Comparison of ENCODE assay signal across 20 cellular contexts in genomic region chr11:125274309-125274708, GRCh38.
A peak's percentile ranks its signal among the peaks of the same experiment; 100 is the strongest.
DNase-seq lines count a peak whose midpoint lies in the region; ATAC-seq, FAIRE-seq and TF ChIP-seq lines count a peak whose summit lies in the region.
"Had no signal": no experiment of that assay in that cellular context is flagged by ENCODE, and none has a peak within 500 bp of the region (broad histone marks: within the 10 kb centered on the region; RNA-seq: fewer than 3 reads in every experiment).

No MANE protein-coding gene starts in this region.

- H4K20me1 ChIP-seq in K562 (replicated peaks; ENCODE audit: control insufficient read depth, insufficient read depth, low read length), result no peaks in the 10 kb centered on the region

- TF ChIP-seq POLR2A in K562 (conservative IDR thresholded peaks at IDR 0.05) (no peak), thyroid gland (IDR thresholded peaks at IDR 0.05) (peak in 1 of 2 donors; percentile 63)

- POLR2A ChIA-PET in K562 (lab: Yijun Ruan, JAX), result interaction anchor here (1.0 kb wide), 1 partner anchor 10 kb away, joined by 4 read pairs; no protein-coding TSS in a partner anchor

- peak overlapping the region; percentile 54; the same call in 1 of the 2 replicates for H3K4me2 ChIP-seq in K562 (ENCODE audit: insufficient read depth, low read length)
- H3K4me2 ChIP-seq: A549, GM23338 had no signal

- intact Hi-C loops in K562 (cut with micrococcal nuclease) (no loop called here), thyroid gland (cut with DNase I) (no loop called here)

- H3K36me3 ChIP-seq in K562 (ENCODE audit: control insufficient read depth, insufficient read depth, low read length) (no peaks in the 10 kb centered on the region), thyroid gland (no peaks in the 10 kb centered on the region)

- TF ChIP-seq EP300 in K562 (IDR thresholded peaks at IDR 0.05; ENCODE audit: low read length), result no peak

- no TSS peak for BruUV-seq in K562 (replicated peaks; lab: Mats Ljungman, UMichigan)

- H3K79me2 ChIP-seq in K562 (ENCODE audit: control insufficient read depth, insufficient read depth, low read length), result no peaks in the 10 kb centered on the region

- no peak for TF ChIP-seq CTCF in C4-2B (conservative IDR thresholded peaks at IDR 0.05)
- no peak for TF ChIP-seq CTCF in K562 (IDR thresholded peaks at IDR 0.05 in 2 of 3, conservative IDR thresholded peaks at IDR 0.05 in 1 of 3; ENCODE audit: insufficient read depth in 2 of 3, low read depth in 1 of 3, low read length in 3 of 3)
- no peak for TF ChIP-seq CTCF in thyroid gland (IDR thresholded peaks at IDR 0.05)
- TF ChIP-seq CTCF in coronary artery (IDR thresholded peaks at IDR 0.05), result no peak

- in situ Hi-C loops in K562 (cut with MboI), result no loop called here
- in situ Hi-C loops in ACHN (cut with HindIII; ENCODE audit: low pct_ligation_motif_present, low pct_unique_long_range_greater_than_20kb, low sequenced_read_pairs), result no loop called here

- H3K27me3 ChIP-seq in K562 (ENCODE audit: control insufficient read depth in 2 of 2, insufficient read depth in 2 of 2, low read length in 2 of 2) (peaks cover 13 to 54% of the 10 kb centered on the region in 2 experiments), thyroid gland (no peaks in the 10 kb centered on the region)

- peak overlapping the region; percentile 69 for H2AFZ ChIP-seq in K562 (ENCODE audit: low read depth, low read length)
- H2AFZ ChIP-seq: GM23338 had no signal

- no peak for TF ChIP-seq RAD21 in K562 (CRISPR knock-in tag; conservative IDR thresholded peaks at IDR 0.05 in 1 of 2, IDR thresholded peaks at IDR 0.05 in 1 of 2)

- WGBS in K562 (ENCODE audit: insufficient coverage, low coverage, missing lambda C conversion rate), result 17% methylated on average over 11 of the region's 11 CpGs
- 56 to 57% methylated on average over 11 of the region's 11 CpGs for WGBS in thyroid gland, 2 donors

- no peaks in the 10 kb centered on the region for H3K9me1 ChIP-seq in K562 (ENCODE audit: control insufficient read depth, insufficient read depth, low read length)

- no peak overlapping the region for H3K9ac ChIP-seq in K562 (ENCODE audit: insufficient read depth in 1 of 2, low read depth in 2 of 2, low read length in 2 of 2)

- CTCF ChIA-PET in K562 (lab: Yijun Ruan, JAX; ENCODE audit: low intra/inter-chr PET ratio), result no interaction called here

- H3K9me3 ChIP-seq in K562 (replicated peaks; ENCODE audit: control insufficient read depth, insufficient read depth, low read depth, low read length) (no peaks in the 10 kb centered on the region), thyroid gland (no peaks in the 10 kb centered on the region)
- H3K9me3 ChIP-seq: A549, Caco-2 had no signal

- H3K4me3 ChIP-seq in K562, result no peak overlapping the region
- no peak overlapping the region for H3K4me3 ChIP-seq in thyroid gland (replicated peaks in 1 of 3)
- no peak overlapping the region for H3K4me3 ChIP-seq in coronary artery
- H3K4me3 ChIP-seq: A549, GM23338 had no signal

- DNase-seq in DMS79 treated with DMSO at 0.1 percent for 48 hours (lab: John Stamatoyannopoulos, UW) (peak; percentile 65), K562 (ENCODE audit: extremely low read depth in 1 of 4, low spot score in 3 of 4) (no peak), thyroid gland (peak; percentile 88 to 89), NCI-H82 (lab: John Stamatoyannopoulos, UW) (no peak), coronary artery (ENCODE audit: low spot score) (no peak), ACHN (no peak)
- DNase-seq: 8988T; C1 segment of cervical spinal cord; Caco-2; CD4-positive, CD25-positive, alpha-beta regulatory T cell; CD8-positive, alpha-beta T cell; DMS153; GF-D8; H9 had no signal

- H3K4me1 ChIP-seq in K562 (replicated peaks in 1 of 2; ENCODE audit: control insufficient read depth in 2 of 2, insufficient read depth in 2 of 2, low read length in 2 of 2) (peaks cover 9 to 15% of the 10 kb centered on the region in 2 experiments; a peak in 3 of 5 replicates), thyroid gland (peaks cover 62 to 74% of the 10 kb centered on the region in 2 donors)
- H3K4me1 ChIP-seq: A549, Caco-2 had no signal

- H3K27ac ChIP-seq in C4-2B (peak overlapping the region; percentile 57), K562 (ENCODE audit: extremely low read depth, low read depth, low read length) (no peak overlapping the region; the same call in 2 of the 3 replicates), thyroid gland (peak overlapping the region; percentile 70 to 93 (median 89)), coronary artery (no peak overlapping the region)
- H3K27ac ChIP-seq: A549 had no signal

- no peak for ATAC-seq in K562
- ATAC-seq: A549; CD8-positive, alpha-beta T cell; GM23338; HCT116 had no signal

- FAIRE-seq in K562 (lab: Jason Lieb, UNC), result no peak
- FAIRE-seq: A549, GM12891, GM18507 had no signal

TF ChIP-seq in K562, 482 proteins besides CTCF, POLR2A, EP300 and RAD21:
- TF ChIP-seq DIDO1 (tag; IDR thresholded peaks at IDR 0.05; ENCODE audit: low read depth), result no peak
- no peak for TF ChIP-seq ZNF280B (CRISPR knock-in tag; IDR thresholded peaks at IDR 0.05)
- TF ChIP-seq HLTF (IDR thresholded peaks at IDR 0.05), result no peak
- TF ChIP-seq, protein P1, sequence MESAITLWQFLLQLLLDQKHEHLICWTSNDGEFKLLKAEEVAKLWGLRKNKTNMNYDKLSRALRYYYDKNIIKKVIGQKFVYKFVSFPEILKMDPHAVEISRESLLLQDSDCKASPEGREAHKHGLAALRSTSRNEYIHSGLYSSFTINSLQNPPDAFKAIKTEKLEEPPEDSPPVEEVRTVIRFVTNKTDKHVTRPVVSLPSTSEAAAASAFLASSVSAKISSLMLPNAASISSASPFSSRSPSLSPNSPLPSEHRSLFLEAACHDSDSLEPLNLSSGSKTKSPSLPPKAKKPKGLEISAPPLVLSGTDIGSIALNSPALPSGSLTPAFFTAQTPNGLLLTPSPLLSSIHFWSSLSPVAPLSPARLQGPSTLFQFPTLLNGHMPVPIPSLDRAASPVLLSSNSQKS (CRISPR knock-in tag; IDR thresholded peaks at IDR 0.05), result no peak
- TF ChIP-seq ZNF232 (CRISPR knock-in tag; IDR thresholded peaks at IDR 0.05), result no peak
- no peak for TF ChIP-seq KLF16 (IDR thresholded peaks at IDR 0.05)
- TF ChIP-seq HNRNPUL1 (IDR thresholded peaks at IDR 0.05; ENCODE audit: low read length), result no peak
- TF ChIP-seq, protein P2, sequence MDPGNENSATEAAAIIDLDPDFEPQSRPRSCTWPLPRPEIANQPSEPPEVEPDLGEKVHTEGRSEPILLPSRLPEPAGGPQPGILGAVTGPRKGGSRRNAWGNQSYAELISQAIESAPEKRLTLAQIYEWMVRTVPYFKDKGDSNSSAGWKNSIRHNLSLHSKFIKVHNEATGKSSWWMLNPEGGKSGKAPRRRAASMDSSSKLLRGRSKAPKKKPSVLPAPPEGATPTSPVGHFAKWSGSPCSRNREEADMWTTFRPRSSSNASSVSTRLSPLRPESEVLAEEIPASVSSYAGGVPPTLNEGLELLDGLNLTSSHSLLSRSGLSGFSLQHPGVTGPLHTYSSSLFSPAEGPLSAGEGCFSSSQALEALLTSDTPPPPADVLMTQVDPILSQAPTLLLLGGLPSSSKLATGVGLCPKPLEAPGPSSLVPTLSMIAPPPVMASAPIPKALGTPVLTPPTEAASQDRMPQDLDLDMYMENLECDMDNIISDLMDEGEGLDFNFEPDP (CRISPR knock-in tag; IDR thresholded peaks at IDR 0.05), result no peak
- TF ChIP-seq ZZZ3 (IDR thresholded peaks at IDR 0.05), result no peak
- TF ChIP-seq MTF1 (CRISPR knock-in tag; IDR thresholded peaks at IDR 0.05; ENCODE audit: borderline replicate concordance), result no peak

Comparison
In these comparisons a context has a peak if more than half of its experiments do, and no peak if none do; other contexts are left out.
1. H3K27ac ChIP-seq: peak in C4-2B (single experiment) and thyroid gland (3 of 3); none in K562 (single experiment) and coronary artery (0 of 2).
2. DNase-seq: peak in DMS79 treated with DMSO at 0.1 percent for 48 hours (single experiment) and thyroid gland (2 of 2); none in K562 (0 of 4), NCI-H82 (single experiment), coronary artery (single experiment) and ACHN (single experiment).